ENCODE assay signal across 1 cellular context in the genomic region with DNA sequence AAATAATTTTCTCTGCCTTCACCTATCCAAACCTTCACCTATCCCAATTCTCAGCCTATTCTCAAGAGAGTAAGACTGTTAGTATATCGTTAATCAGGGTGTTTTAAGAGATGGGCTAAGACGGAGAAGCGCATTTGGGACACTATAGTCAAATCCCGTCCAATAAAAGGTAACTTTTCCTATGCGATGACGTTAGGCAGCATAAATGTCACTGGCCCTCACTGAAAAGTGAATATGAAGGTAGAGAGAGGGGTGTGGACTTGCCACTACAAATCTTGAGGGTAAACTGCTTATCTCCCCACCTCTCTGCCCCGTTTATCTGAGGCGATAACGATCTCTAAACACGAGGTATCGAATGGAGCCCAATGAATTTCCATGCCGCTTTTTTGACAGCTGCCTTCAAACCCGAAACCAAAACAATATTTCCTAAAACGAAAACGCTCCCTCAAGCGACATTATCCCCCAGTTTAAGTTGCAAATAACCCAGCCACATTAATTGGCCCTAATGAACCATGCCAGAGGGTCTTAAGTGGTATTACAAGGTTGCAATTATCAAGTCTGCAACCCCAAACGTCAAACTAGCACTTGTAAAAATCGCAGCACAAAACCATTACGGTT.
A peak's percentile ranks its signal among the peaks of the same experiment; 100 is the strongest.
TF ChIP-seq lines count a peak whose summit lies in the region.

No MANE protein-coding gene starts in this region.

TF ChIP-seq in GM12878, 131 proteins besides CTCF, POLR2A, EP300 and RAD21 (continued from another document and continues in another):
- TF ChIP-seq, protein P1, sequence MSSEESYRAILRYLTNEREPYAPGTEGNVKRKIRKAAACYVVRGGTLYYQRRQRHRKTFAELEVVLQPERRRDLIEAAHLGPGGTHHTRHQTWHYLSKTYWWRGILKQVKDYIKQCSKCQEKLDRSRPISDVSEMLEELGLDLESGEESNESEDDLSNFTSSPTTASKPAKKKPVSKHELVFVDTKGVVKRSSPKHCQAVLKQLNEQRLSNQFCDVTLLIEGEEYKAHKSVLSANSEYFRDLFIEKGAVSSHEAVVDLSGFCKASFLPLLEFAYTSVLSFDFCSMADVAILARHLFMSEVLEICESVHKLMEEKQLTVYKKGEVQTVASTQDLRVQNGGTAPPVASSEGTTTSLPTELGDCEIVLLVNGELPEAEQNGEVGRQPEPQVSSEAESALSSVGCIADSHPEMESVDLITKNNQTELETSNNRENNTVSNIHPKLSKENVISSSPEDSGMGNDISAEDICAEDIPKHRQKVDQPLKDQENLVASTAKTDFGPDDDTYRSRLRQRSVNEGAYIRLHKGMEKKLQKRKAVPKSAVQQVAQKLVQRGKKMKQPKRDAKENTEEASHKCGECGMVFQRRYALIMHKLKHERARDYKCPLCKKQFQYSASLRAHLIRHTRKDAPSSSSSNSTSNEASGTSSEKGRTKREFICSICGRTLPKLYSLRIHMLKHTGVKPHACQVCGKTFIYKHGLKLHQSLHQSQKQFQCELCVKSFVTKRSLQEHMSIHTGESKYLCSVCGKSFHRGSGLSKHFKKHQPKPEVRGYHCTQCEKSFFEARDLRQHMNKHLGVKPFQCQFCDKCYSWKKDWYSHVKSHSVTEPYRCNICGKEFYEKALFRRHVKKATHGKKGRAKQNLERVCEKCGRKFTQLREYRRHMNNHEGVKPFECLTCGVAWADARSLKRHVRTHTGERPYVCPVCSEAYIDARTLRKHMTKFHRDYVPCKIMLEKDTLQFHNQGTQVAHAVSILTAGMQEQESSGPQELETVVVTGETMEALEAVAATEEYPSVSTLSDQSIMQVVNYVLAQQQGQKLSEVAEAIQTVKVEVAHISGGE (CRISPR knock-in tag; IDR thresholded peaks at IDR 0.05) = no peak
- TF ChIP-seq MEF2B (IDR thresholded peaks at IDR 0.05; ENCODE audit: partially characterized antibody, poor library complexity, severe bottlenecking) (no peak), NFYA (IDR thresholded peaks at IDR 0.05; ENCODE audit: borderline replicate concordance, low read depth, low read length) (no peak), YY1 (IDR thresholded peaks at IDR 0.05; ENCODE audit: low read depth, low read length) (no peak), MYC (IDR thresholded peaks at IDR 0.05; ENCODE audit: insufficient read depth, insufficient read length, insufficient replicate concordance, low read length, severe bottlenecking) (no peak), SREBF2 (IDR thresholded peaks at IDR 0.05; ENCODE audit: low read length) (no peak), MTA2 (IDR thresholded peaks at IDR 0.05; ENCODE audit: low read depth) (peak; percentile 56; the same call in 1 of the 2 replicates), CBFB (IDR thresholded peaks at IDR 0.05; ENCODE audit: low read depth) (no peak), GATAD2B (conservative IDR thresholded peaks at IDR 0.05; ENCODE audit: low read depth) (no peak), ZNF274 (IDR thresholded peaks at IDR 0.05; ENCODE audit: insufficient read depth, insufficient read length) (no peak), BRCA1 (IDR thresholded peaks at IDR 0.05; ENCODE audit: low read depth, low read length) (no peak), POLR2AphosphoS5 (IDR thresholded peaks at IDR 0.05; ENCODE audit: low read length) (peak; percentile 39; the same call in 1 of the 2 replicates), CHD2 (IDR thresholded peaks at IDR 0.05; ENCODE audit: borderline replicate concordance, low read depth, low read length) (no peak), MXI1 (IDR thresholded peaks at IDR 0.05; ENCODE audit: low read depth, low read length) (peak; percentile 91), RCOR1 (conservative IDR thresholded peaks at IDR 0.05; ENCODE audit: low read depth, low read length) (no peak), JUND (IDR thresholded peaks at IDR 0.05; ENCODE audit: low read depth, low read length) (no peak), EGR1 (IDR thresholded peaks at IDR 0.05; ENCODE audit: borderline replicate concordance in 1 of 2, low read depth in 2 of 2, low read length in 2 of 2) (no peak), BHLHE40 (IDR thresholded peaks at IDR 0.05; ENCODE audit: borderline replicate concordance in 1 of 2, low read depth in 2 of 2, low read length in 1 of 2) (no peak), ZNF24 (IDR thresholded peaks at IDR 0.05) (no peak), CREM (IDR thresholded peaks at IDR 0.05; ENCODE audit: low read depth) (no peak), TAF1 (IDR thresholded peaks at IDR 0.05; ENCODE audit: borderline replicate concordance, low read depth, low read length) (no peak), CREB1 (IDR thresholded peaks at IDR 0.05; ENCODE audit: low read depth) (no peak), IKZF2 (IDR thresholded peaks at IDR 0.05) (0 out of 4 replicates have a peak, but pooled peaks of 1 of the 2 experiments have one; percentile 20), SRF (IDR thresholded peaks at IDR 0.05; ENCODE audit: low read depth in 2 of 2, low read length in 2 of 2) (no peak), SMAD1 (IDR thresholded peaks at IDR 0.05; ENCODE audit: low read depth, partially characterized antibody) (peak; percentile 58), PAX5 (IDR thresholded peaks at IDR 0.05; ENCODE audit: borderline replicate concordance, low read depth, low read length) (no peak), MYB (IDR thresholded peaks at IDR 0.05; ENCODE audit: borderline replicate concordance, low read depth, low read length) (no peak), SMARCA5 (IDR thresholded peaks at IDR 0.05) (no peak), ZNF384 (IDR thresholded peaks at IDR 0.05; ENCODE audit: borderline replicate concordance, low read depth, low read length) (no peak), NR2C1 (IDR thresholded peaks at IDR 0.05) (no peak), NBN (IDR thresholded peaks at IDR 0.05) (no peak; the same call in 1 of the 2 replicates), NFIC (IDR thresholded peaks at IDR 0.05; ENCODE audit: low read depth, low read length) (0 out of 2 replicates have a peak, but pooled peaks have one; percentile 50), ZNF207 (IDR thresholded peaks at IDR 0.05; ENCODE audit: borderline replicate concordance) (no peak), SREBF1 (IDR thresholded peaks at IDR 0.05; ENCODE audit: low read length) (no peak), SUZ12 (IDR thresholded peaks at IDR 0.05; ENCODE audit: unreplicated experiment) (no peak), EZH2 (IDR thresholded peaks at IDR 0.05; ENCODE audit: borderline replicate concordance, control insufficient read depth, low read depth, low read length) (no peak), ZNF217 (IDR thresholded peaks at IDR 0.05) (no peak), RFX5 (IDR thresholded peaks at IDR 0.05; ENCODE audit: low read depth, low read length) (no peak)
- TF ChIP-seq, protein P2, sequence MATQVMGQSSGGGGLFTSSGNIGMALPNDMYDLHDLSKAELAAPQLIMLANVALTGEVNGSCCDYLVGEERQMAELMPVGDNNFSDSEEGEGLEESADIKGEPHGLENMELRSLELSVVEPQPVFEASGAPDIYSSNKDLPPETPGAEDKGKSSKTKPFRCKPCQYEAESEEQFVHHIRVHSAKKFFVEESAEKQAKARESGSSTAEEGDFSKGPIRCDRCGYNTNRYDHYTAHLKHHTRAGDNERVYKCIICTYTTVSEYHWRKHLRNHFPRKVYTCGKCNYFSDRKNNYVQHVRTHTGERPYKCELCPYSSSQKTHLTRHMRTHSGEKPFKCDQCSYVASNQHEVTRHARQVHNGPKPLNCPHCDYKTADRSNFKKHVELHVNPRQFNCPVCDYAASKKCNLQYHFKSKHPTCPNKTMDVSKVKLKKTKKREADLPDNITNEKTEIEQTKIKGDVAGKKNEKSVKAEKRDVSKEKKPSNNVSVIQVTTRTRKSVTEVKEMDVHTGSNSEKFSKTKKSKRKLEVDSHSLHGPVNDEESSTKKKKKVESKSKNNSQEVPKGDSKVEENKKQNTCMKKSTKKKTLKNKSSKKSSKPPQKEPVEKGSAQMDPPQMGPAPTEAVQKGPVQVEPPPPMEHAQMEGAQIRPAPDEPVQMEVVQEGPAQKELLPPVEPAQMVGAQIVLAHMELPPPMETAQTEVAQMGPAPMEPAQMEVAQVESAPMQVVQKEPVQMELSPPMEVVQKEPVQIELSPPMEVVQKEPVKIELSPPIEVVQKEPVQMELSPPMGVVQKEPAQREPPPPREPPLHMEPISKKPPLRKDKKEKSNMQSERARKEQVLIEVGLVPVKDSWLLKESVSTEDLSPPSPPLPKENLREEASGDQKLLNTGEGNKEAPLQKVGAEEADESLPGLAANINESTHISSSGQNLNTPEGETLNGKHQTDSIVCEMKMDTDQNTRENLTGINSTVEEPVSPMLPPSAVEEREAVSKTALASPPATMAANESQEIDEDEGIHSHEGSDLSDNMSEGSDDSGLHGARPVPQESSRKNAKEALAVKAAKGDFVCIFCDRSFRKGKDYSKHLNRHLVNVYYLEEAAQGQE (IDR thresholded peaks at IDR 0.05; ENCODE audit: low read depth, low read length) = no peak
- TF ChIP-seq, protein P3, sequence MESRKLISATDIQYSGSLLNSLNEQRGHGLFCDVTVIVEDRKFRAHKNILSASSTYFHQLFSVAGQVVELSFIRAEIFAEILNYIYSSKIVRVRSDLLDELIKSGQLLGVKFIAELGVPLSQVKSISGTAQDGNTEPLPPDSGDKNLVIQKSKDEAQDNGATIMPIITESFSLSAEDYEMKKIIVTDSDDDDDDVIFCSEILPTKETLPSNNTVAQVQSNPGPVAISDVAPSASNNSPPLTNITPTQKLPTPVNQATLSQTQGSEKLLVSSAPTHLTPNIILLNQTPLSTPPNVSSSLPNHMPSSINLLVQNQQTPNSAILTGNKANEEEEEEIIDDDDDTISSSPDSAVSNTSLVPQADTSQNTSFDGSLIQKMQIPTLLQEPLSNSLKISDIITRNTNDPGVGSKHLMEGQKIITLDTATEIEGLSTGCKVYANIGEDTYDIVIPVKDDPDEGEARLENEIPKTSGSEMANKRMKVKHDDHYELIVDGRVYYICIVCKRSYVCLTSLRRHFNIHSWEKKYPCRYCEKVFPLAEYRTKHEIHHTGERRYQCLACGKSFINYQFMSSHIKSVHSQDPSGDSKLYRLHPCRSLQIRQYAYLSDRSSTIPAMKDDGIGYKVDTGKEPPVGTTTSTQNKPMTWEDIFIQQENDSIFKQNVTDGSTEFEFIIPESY (IDR thresholded peaks at IDR 0.05) = no peak
- TF ChIP-seq, protein P4, sequence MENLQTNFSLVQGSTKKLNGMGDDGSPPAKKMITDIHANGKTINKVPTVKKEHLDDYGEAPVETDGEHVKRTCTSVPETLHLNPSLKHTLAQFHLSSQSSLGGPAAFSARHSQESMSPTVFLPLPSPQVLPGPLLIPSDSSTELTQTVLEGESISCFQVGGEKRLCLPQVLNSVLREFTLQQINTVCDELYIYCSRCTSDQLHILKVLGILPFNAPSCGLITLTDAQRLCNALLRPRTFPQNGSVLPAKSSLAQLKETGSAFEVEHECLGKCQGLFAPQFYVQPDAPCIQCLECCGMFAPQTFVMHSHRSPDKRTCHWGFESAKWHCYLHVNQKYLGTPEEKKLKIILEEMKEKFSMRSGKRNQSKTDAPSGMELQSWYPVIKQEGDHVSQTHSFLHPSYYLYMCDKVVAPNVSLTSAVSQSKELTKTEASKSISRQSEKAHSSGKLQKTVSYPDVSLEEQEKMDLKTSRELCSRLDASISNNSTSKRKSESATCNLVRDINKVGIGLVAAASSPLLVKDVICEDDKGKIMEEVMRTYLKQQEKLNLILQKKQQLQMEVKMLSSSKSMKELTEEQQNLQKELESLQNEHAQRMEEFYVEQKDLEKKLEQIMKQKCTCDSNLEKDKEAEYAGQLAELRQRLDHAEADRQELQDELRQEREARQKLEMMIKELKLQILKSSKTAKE (IDR thresholded peaks at IDR 0.05; ENCODE audit: low read depth, poor library complexity, severe bottlenecking) = peak; percentile 65
- TF ChIP-seq, protein P5, sequence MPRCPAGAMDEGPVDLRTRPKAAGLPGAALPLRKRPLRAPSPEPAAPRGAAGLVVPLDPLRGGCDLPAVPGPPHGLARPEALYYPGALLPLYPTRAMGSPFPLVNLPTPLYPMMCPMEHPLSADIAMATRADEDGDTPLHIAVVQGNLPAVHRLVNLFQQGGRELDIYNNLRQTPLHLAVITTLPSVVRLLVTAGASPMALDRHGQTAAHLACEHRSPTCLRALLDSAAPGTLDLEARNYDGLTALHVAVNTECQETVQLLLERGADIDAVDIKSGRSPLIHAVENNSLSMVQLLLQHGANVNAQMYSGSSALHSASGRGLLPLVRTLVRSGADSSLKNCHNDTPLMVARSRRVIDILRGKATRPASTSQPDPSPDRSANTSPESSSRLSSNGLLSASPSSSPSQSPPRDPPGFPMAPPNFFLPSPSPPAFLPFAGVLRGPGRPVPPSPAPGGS (IDR thresholded peaks at IDR 0.05; ENCODE audit: borderline replicate concordance, insufficient read depth, low read depth, low read length, poor library complexity, severe bottlenecking) = no peak
- TF ChIP-seq, protein P6, sequence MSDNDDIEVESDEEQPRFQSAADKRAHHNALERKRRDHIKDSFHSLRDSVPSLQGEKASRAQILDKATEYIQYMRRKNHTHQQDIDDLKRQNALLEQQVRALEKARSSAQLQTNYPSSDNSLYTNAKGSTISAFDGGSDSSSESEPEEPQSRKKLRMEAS (IDR thresholded peaks at IDR 0.05; ENCODE audit: low read depth, low read length) = no peak
- TF ChIP-seq, protein P7, sequence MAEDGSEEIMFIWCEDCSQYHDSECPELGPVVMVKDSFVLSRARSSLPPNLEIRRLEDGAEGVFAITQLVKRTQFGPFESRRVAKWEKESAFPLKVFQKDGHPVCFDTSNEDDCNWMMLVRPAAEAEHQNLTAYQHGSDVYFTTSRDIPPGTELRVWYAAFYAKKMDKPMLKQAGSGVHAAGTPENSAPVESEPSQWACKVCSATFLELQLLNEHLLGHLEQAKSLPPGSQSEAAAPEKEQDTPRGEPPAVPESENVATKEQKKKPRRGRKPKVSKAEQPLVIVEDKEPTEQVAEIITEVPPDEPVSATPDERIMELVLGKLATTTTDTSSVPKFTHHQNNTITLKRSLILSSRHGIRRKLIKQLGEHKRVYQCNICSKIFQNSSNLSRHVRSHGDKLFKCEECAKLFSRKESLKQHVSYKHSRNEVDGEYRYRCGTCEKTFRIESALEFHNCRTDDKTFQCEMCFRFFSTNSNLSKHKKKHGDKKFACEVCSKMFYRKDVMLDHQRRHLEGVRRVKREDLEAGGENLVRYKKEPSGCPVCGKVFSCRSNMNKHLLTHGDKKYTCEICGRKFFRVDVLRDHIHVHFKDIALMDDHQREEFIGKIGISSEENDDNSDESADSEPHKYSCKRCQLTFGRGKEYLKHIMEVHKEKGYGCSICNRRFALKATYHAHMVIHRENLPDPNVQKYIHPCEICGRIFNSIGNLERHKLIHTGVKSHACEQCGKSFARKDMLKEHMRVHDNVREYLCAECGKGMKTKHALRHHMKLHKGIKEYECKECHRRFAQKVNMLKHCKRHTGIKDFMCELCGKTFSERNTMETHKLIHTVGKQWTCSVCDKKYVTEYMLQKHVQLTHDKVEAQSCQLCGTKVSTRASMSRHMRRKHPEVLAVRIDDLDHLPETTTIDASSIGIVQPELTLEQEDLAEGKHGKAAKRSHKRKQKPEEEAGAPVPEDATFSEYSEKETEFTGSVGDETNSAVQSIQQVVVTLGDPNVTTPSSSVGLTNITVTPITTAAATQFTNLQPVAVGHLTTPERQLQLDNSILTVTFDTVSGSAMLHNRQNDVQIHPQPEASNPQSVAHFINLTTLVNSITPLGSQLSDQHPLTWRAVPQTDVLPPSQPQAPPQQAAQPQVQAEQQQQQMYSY (CRISPR knock-in tag; IDR thresholded peaks at IDR 0.05) = no peak
- TF ChIP-seq, protein P8, sequence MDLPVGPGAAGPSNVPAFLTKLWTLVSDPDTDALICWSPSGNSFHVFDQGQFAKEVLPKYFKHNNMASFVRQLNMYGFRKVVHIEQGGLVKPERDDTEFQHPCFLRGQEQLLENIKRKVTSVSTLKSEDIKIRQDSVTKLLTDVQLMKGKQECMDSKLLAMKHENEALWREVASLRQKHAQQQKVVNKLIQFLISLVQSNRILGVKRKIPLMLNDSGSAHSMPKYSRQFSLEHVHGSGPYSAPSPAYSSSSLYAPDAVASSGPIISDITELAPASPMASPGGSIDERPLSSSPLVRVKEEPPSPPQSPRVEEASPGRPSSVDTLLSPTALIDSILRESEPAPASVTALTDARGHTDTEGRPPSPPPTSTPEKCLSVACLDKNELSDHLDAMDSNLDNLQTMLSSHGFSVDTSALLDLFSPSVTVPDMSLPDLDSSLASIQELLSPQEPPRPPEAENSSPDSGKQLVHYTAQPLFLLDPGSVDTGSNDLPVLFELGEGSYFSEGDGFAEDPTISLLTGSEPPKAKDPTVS (IDR thresholded peaks at IDR 0.05; ENCODE audit: low read depth, low read length) = no peak
